ENCODE assay signal across 2 cellular contexts in the genomic region with DNA sequence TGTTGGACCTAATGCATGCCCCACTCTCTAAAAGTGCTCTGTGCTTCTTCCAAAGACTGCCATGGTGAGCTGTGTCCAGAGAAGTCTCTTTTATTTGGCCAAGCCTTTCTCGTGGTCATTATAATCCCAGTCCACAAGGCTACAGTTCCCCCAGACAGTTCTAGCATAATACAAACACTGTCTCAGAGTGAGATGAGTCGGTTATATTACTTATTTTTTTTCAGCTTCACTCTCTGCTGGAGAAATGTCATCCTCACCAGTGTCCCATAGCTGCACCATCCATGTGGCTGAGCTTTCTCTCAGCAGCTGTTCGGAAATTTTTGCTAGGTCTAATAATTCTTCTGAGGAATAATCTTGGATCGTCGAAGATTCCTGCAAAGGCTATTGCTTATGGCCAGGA.
TF ChIP-seq lines count a peak whose summit lies in the region.

No MANE protein-coding gene starts in this region.

TF ChIP-seq in A549, 52 proteins besides CTCF, POLR2A, EP300 and RAD21:
- TF ChIP-seq SMC3 (IDR thresholded peaks at IDR 0.05) (no peak), EHF (CRISPR knock-in tag; IDR thresholded peaks at IDR 0.05) (no peak), MAFK (IDR thresholded peaks at IDR 0.05; ENCODE audit: partially characterized antibody) (no peak), FOSB (CRISPR knock-in tag; IDR thresholded peaks at IDR 0.05) (no peak), ZSCAN20 (CRISPR knock-in tag; IDR thresholded peaks at IDR 0.05) (no peak), POLR2AphosphoS2 (conservative IDR thresholded peaks at IDR 0.05; ENCODE audit: low read length) (no peak), HEYL (CRISPR knock-in tag; IDR thresholded peaks at IDR 0.05) (no peak), GATA3 (IDR thresholded peaks at IDR 0.05; ENCODE audit: borderline replicate concordance) (no peak), HOXB13 (CRISPR knock-in tag; IDR thresholded peaks at IDR 0.05; ENCODE audit: low read depth) (no peak), SREBF2 (IDR thresholded peaks at IDR 0.05) (no peak), ESRRA (IDR thresholded peaks at IDR 0.05; ENCODE audit: borderline replicate concordance, low read length) (no peak), RFX5 (IDR thresholded peaks at IDR 0.05) (no peak), ZFP36 (IDR thresholded peaks at IDR 0.05; ENCODE audit: borderline replicate concordance, partially characterized antibody) (no peak), HOXA7 (CRISPR knock-in tag; IDR thresholded peaks at IDR 0.05) (no peak), HDAC2 (IDR thresholded peaks at IDR 0.05) (no peak), ZC3H11A (IDR thresholded peaks at IDR 0.05) (no peak)
- TF ChIP-seq, protein P1, sequence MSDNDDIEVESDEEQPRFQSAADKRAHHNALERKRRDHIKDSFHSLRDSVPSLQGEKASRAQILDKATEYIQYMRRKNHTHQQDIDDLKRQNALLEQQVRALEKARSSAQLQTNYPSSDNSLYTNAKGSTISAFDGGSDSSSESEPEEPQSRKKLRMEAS (IDR thresholded peaks at IDR 0.05) = no peak
- TF ChIP-seq, protein P2, sequence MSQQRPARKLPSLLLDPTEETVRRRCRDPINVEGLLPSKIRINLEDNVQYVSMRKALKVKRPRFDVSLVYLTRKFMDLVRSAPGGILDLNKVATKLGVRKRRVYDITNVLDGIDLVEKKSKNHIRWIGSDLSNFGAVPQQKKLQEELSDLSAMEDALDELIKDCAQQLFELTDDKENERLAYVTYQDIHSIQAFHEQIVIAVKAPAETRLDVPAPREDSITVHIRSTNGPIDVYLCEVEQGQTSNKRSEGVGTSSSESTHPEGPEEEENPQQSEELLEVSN (IDR thresholded peaks at IDR 0.05; ENCODE audit: borderline replicate concordance, low read depth) = no peak
- TF ChIP-seq, protein P3, sequence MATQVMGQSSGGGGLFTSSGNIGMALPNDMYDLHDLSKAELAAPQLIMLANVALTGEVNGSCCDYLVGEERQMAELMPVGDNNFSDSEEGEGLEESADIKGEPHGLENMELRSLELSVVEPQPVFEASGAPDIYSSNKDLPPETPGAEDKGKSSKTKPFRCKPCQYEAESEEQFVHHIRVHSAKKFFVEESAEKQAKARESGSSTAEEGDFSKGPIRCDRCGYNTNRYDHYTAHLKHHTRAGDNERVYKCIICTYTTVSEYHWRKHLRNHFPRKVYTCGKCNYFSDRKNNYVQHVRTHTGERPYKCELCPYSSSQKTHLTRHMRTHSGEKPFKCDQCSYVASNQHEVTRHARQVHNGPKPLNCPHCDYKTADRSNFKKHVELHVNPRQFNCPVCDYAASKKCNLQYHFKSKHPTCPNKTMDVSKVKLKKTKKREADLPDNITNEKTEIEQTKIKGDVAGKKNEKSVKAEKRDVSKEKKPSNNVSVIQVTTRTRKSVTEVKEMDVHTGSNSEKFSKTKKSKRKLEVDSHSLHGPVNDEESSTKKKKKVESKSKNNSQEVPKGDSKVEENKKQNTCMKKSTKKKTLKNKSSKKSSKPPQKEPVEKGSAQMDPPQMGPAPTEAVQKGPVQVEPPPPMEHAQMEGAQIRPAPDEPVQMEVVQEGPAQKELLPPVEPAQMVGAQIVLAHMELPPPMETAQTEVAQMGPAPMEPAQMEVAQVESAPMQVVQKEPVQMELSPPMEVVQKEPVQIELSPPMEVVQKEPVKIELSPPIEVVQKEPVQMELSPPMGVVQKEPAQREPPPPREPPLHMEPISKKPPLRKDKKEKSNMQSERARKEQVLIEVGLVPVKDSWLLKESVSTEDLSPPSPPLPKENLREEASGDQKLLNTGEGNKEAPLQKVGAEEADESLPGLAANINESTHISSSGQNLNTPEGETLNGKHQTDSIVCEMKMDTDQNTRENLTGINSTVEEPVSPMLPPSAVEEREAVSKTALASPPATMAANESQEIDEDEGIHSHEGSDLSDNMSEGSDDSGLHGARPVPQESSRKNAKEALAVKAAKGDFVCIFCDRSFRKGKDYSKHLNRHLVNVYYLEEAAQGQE (IDR thresholded peaks at IDR 0.05) = no peak
- TF ChIP-seq, protein P4, sequence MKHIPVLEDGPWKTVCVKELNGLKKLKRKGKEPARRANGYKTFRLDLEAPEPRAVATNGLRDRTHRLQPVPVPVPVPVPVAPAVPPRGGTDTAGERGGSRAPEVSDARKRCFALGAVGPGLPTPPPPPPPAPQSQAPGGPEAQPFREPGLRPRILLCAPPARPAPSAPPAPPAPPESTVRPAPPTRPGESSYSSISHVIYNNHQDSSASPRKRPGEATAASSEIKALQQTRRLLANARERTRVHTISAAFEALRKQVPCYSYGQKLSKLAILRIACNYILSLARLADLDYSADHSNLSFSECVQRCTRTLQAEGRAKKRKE (CRISPR knock-in tag; IDR thresholded peaks at IDR 0.05; ENCODE audit: low read depth) = no peak

TF ChIP-seq in HepG2, 621 proteins besides CTCF, POLR2A, EP300 and RAD21:
- no peak for TF ChIP-seq NR2F2 (IDR thresholded peaks at IDR 0.05; ENCODE audit: borderline replicate concordance, low read depth)
- TF ChIP-seq, protein P5, sequence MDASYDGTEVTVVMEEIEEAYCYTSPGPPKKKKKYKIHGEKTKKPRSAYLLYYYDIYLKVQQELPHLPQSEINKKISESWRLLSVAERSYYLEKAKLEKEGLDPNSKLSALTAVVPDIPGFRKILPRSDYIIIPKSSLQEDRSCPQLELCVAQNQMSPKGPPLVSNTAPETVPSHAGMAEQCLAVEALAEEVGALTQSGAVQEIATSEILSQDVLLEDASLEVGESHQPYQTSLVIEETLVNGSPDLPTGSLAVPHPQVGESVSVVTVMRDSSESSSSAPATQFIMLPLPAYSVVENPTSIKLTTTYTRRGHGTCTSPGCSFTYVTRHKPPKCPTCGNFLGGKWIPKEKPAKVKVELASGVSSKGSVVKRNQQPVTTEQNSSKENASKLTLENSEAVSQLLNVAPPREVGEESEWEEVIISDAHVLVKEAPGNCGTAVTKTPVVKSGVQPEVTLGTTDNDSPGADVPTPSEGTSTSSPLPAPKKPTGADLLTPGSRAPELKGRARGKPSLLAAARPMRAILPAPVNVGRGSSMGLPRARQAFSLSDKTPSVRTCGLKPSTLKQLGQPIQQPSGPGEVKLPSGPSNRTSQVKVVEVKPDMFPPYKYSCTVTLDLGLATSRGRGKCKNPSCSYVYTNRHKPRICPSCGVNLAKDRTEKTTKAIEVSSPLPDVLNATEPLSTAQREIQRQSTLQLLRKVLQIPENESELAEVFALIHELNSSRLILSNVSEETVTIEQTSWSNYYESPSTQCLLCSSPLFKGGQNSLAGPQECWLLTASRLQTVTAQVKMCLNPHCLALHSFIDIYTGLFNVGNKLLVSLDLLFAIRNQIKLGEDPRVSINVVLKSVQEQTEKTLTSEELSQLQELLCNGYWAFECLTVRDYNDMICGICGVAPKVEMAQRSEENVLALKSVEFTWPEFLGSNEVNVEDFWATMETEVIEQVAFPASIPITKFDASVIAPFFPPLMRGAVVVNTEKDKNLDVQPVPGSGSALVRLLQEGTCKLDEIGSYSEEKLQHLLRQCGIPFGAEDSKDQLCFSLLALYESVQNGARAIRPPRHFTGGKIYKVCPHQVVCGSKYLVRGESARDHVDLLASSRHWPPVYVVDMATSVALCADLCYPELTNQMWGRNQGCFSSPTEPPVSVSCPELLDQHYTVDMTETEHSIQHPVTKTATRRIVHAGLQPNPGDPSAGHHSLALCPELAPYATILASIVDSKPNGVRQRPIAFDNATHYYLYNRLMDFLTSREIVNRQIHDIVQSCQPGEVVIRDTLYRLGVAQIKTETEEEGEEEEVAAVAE (CRISPR knock-in tag; IDR thresholded peaks at IDR 0.05; ENCODE audit: borderline replicate concordance) = no peak
- TF ChIP-seq ZNF382 (CRISPR knock-in tag; IDR thresholded peaks at IDR 0.05; ENCODE audit: borderline replicate concordance) = no peak
- TF ChIP-seq SNRNP70 (IDR thresholded peaks at IDR 0.05; ENCODE audit: low read depth, low read length) = no peak
- TF ChIP-seq PITX1 (CRISPR knock-in tag; IDR thresholded peaks at IDR 0.05) = no peak
- no peak for TF ChIP-seq ZNF766 (CRISPR knock-in tag; IDR thresholded peaks at IDR 0.05; ENCODE audit: borderline replicate concordance)
- no peak for TF ChIP-seq MYC (CRISPR knock-in tag; IDR thresholded peaks at IDR 0.05; ENCODE audit: borderline replicate concordance)
- no peak for TF ChIP-seq NRL (CRISPR knock-in tag; IDR thresholded peaks at IDR 0.05; ENCODE audit: borderline replicate concordance)
- no peak for TF ChIP-seq NFATC3 (CRISPR knock-in tag; IDR thresholded peaks at IDR 0.05)
- TF ChIP-seq ZFP36L2 (CRISPR knock-in tag; IDR thresholded peaks at IDR 0.05) = no peak
- TF ChIP-seq NPAS2 (CRISPR knock-in tag; IDR thresholded peaks at IDR 0.05; ENCODE audit: borderline replicate concordance) = no peak
